In genomic region chr4:113524096-113524495, GRCh38 we compare ENCODE assay signal across 12 cellular contexts.
DNase-seq lines count a peak whose midpoint lies in the region; ATAC-seq and TF ChIP-seq lines count a peak whose summit lies in the region.
"Had no signal": no experiment of that assay in that cellular context is flagged by ENCODE, and none has a peak within 500 bp of the region (broad histone marks: within the 10 kb centered on the region; RNA-seq: fewer than 3 reads in every experiment).

No MANE protein-coding gene starts in this region.

- peak overlapping the region; percentile 33; the same call in 1 of the 2 replicates for H3K4me3 ChIP-seq in OCI-LY3 (ENCODE audit: low read length)
- H3K4me3 ChIP-seq: esophagus muscularis mucosa, SJSA1 had no signal

- no peaks in the 10 kb centered on the region for H3K9me3 ChIP-seq in OCI-LY3 (ENCODE audit: insufficient read depth, low read length)
- H3K9me3 ChIP-seq: esophagus muscularis mucosa, SJSA1 had no signal

- no peaks in the 10 kb centered on the region for H3K79me2 ChIP-seq in OCI-LY3 (ENCODE audit: low read length)

- H3K4me1 ChIP-seq in OCI-LY3 (ENCODE audit: low read length): peaks cover 34% of the 10 kb centered on the region
- H3K4me1 ChIP-seq: esophagus muscularis mucosa, SJSA1 had no signal

- H3K27ac ChIP-seq in OCI-LY3 (ENCODE audit: low read length): peak overlapping the region; percentile 75
- H3K27ac ChIP-seq: esophagus muscularis mucosa, KMS-11, SJSA1 had no signal

- H4K20me1 ChIP-seq in OCI-LY3 (ENCODE audit: insufficient read depth, low read length): no peaks in the 10 kb centered on the region

- ATAC-seq in GM18861 (IDR thresholded peaks at IDR 0.05; ENCODE audit: unreplicated experiment) (peak; percentile 94), HG02973 (IDR thresholded peaks at IDR 0.05; ENCODE audit: unreplicated experiment) (peak; percentile 95), omental fat pad (ENCODE audit: low FRiP score) (no peak)

- peak overlapping the region; percentile 25; the same call in 1 of the 2 replicates for H3K9ac ChIP-seq in OCI-LY3 (ENCODE audit: low read length)
- H3K9ac ChIP-seq: KMS-11 had no signal

- peaks cover 3% of the 10 kb centered on the region for H3K36me3 ChIP-seq in OCI-LY3 (replicated peaks; ENCODE audit: low read depth, low read length)

- H2AFZ ChIP-seq in OCI-LY3 (ENCODE audit: low read depth, low read length): no peak overlapping the region

- TF ChIP-seq CTCF in GM20000 (IDR thresholded peaks at IDR 0.05; ENCODE audit: extremely low read depth, missing control alignments): no peak
- TF ChIP-seq CTCF in OCI-LY3 (IDR thresholded peaks at IDR 0.05; ENCODE audit: low read depth, low read length): no peak
- no peak for TF ChIP-seq CTCF in omental fat pad (IDR thresholded peaks at IDR 0.05)

- no peaks in the 10 kb centered on the region for H3K27me3 ChIP-seq in OCI-LY3 (ENCODE audit: low read depth, low read length)
- H3K27me3 ChIP-seq: esophagus muscularis mucosa, SJSA1 had no signal

- DNase-seq in GM20000 (ENCODE audit: low spot score): peak; percentile 31
- DNase-seq in cerebellar nuclear complex (lab: John Stamatoyannopoulos, UW): no peak
- DNase-seq in KG1 (lab: John Stamatoyannopoulos, UW): no peak
- DNase-seq in activated CD8-positive, alpha-beta memory T cell treated with anti-CD3 and anti-CD28 coated beads, Interleukin-2, amount 50 U/mL, for 4 hours: no peak
- DNase-seq in omental fat pad (ENCODE audit: low spot score): no peak
- DNase-seq: activated CD8-positive, alpha-beta memory T cell treated with anti-CD3 and anti-CD28 coated beads for 24 hours had no signal

- H3K4me2 ChIP-seq in OCI-LY3 (ENCODE audit: low read length): peak overlapping the region; percentile 54
- H3K4me2 ChIP-seq: KMS-11 had no signal
